ENCODE assay signal across 30 cellular contexts in the genomic region with DNA sequence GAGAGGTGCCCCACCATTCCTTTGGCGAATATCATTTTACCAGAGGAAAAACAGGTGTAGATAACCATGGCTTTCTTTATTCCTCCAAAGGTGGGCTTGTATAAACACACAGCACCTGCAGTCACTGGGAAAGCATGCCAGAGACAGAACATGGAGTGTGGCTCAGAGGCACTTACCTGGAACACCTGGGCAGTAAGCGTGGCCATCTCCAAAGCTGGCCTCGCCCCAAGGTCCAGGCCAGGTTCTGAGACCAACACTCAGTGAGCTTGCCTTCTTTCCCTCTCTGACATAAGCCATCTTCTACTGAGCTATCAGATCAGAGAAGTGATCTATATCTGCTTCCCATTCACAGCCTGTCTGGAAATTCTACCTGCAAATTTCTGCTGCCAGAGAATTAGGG.
"Had no signal": no experiment of that assay in that cellular context is flagged by ENCODE, and none has a peak within 500 bp of the region (broad histone marks: within the 10 kb centered on the region; RNA-seq: fewer than 3 reads in every experiment).

No MANE protein-coding gene starts in this region.

- H3K27me3 ChIP-seq: ascending aorta, breast epithelium, cardiac muscle cell, dorsolateral prefrontal cortex, esophagus squamous epithelium, gastroesophageal sphincter had no signal

- H3K9me3 ChIP-seq: ascending aorta, breast epithelium, esophagus squamous epithelium, gastroesophageal sphincter had no signal

- H3K36me3 ChIP-seq: breast epithelium, cardiac muscle cell had no signal

- H3K4me3 ChIP-seq: ascending aorta, breast epithelium, cardiac muscle cell, coronary artery, dorsolateral prefrontal cortex, esophagus squamous epithelium, gastroesophageal sphincter had no signal

- DNase-seq: activated CD4-positive, alpha-beta memory T cell treated with anti-CD3 and anti-CD28 coated beads for 36 hours; activated CD4-positive, alpha-beta T cell treated with anti-CD3 and anti-CD28 coated beads for 36 hours; activated CD4-positive, alpha-beta T cell treated with anti-CD3 and anti-CD28 coated beads, Interleukin-2, amount 10 ng/mL, durations not matched to agents 24 days and 14 days; activated CD4-positive, CD25-positive, alpha-beta regulatory T cell; activated CD4-positive, CD25-positive, alpha-beta regulatory T cell treated with anti-CD3 and anti-CD28 coated beads, Interleukin-2, amount 50 U/mL, for 72 hours; activated CD8-positive, alpha-beta memory T cell treated with anti-CD3 and anti-CD28 coated beads, Interleukin-2, amount 10 ng/mL, durations not matched to agents 7 days and 5 days; activated CD8-positive, alpha-beta memory T cell treated with anti-CD3 and anti-CD28 coated beads, Interleukin-2, amount 50 U/mL, for 4 hours; activated CD8-positive, alpha-beta T cell treated with anti-CD3 and anti-CD28 coated beads, Interleukin-2, amount 10 ng/mL, durations not matched to agents 7 days and 5 days; activated effector memory CD4-positive, alpha-beta T cell treated with anti-CD3 and anti-CD28 coated beads, Interleukin-2, amount 50 U/mL, for 16 hours; activated naive CD4-positive, alpha-beta T cell treated with anti-CD3 and anti-CD28 coated beads for 36 hours; activated naive CD8-positive, alpha-beta T cell treated with anti-CD3 and anti-CD28 coated beads, Interleukin-2, amount 10 ng/mL, durations not matched to agents 7 days and 5 days; activated T-cell treated with anti-CD3 and anti-CD28 coated beads, Interleukin-2, amount 50 U/mL, for 1 hour; activated T-cell treated with anti-CD3 and anti-CD28 coated beads, Interleukin-2, amount 50 U/mL, for 48 hours; central memory CD4-positive, alpha-beta T cell; cerebellar nuclear complex; dorsolateral prefrontal cortex; effector CD4-positive, alpha-beta T cell; effector memory CD8-positive, alpha-beta T cell; erythroblast; esophagus squamous epithelium; foreskin melanocyte; head of caudate nucleus; hippocampal formation; T-helper 17 cell had no signal

- H3K27ac ChIP-seq: breast epithelium, cardiac muscle cell, coronary artery, esophagus squamous epithelium, gastroesophageal sphincter had no signal

- ATAC-seq: activated CD4-positive, alpha-beta T cell treated with anti-CD3 and anti-CD28 coated beads for 36 hours; activated CD8-positive, alpha-beta memory T cell treated with anti-CD3 and anti-CD28 coated beads, Interleukin-2, amount 10 ng/mL, durations not matched to agents 7 days and 5 days; activated CD8-positive, alpha-beta T cell treated with anti-CD3 and anti-CD28 coated beads, Interleukin-2, amount 10 ng/mL, durations not matched to agents 7 days and 5 days; activated naive CD4-positive, alpha-beta T cell treated with anti-CD3 and anti-CD28 coated beads, Interleukin-2, amount 50 U/mL, for 72 hours; effector memory CD8-positive, alpha-beta T cell; gastroesophageal sphincter; T-helper 17 cell had no signal

- H3K4me1 ChIP-seq: breast epithelium had no signal
